ENCODE assay signal across 24 cellular contexts in genomic region chr1:236947794-236948193, GRCh38. TPM values are rescaled to one million over a fixed set of nuclear protein-coding genes. Genes with fewer than 3 reads are reported as not detected.
DNase-seq lines count a peak whose midpoint lies in the region; ATAC-seq, FAIRE-seq and TF ChIP-seq lines count a peak whose summit lies in the region.
"Had no signal": no experiment of that assay in that cellular context is flagged by ENCODE, and none has a peak within 500 bp of the region (broad histone marks: within the 10 kb centered on the region; RNA-seq: fewer than 3 reads in every experiment).

No MANE protein-coding gene starts in this region.

- H3K4me1 ChIP-seq in K562 (replicated peaks in 1 of 2; ENCODE audit: control insufficient read depth in 2 of 2, insufficient read depth in 2 of 2, low read length in 2 of 2) = no peaks in the 10 kb centered on the region; a peak in 1 of 5 replicates
- H3K4me1 ChIP-seq: A549; BLaER1 treated with 17β-estradiol and CSF1 and Interleukin-3, amounts not matched to agents 10 nM and 100 nM had no signal

- peak; percentile 49 for DNase-seq in activated CD8-positive, alpha-beta memory T cell treated with anti-CD3 and anti-CD28 coated beads, Interleukin-2, amount 50 U/mL, for 48 hours
- no peak for DNase-seq in activated CD8-positive, alpha-beta memory T cell treated with anti-CD3 and anti-CD28 coated beads for 24 hours
- peak; percentile 28 for DNase-seq in stimulated activated CD4-positive, alpha-beta T cell treated with anti-CD3 and anti-CD28 coated beads, Interleukin-1b, Interleukin-23, amount 100 ng/mL, for 48 hours
- no peak for DNase-seq in stimulated activated CD4-positive, alpha-beta T cell treated with anti-CD3 and anti-CD28 coated beads, Interleukin-4, amount 100 ng/mL, for 24 hours
- no peak for DNase-seq in K562 (ENCODE audit: extremely low read depth in 1 of 4, low spot score in 3 of 4)
- peak; percentile 33 for DNase-seq in stimulated activated CD8-positive, alpha-beta memory T cell treated with anti-CD3 and anti-CD28 coated beads, Interleukin-4, amount 100 ng/mL, for 48 hours
- DNase-seq in stimulated activated naive CD8-positive, alpha-beta T cell treated with anti-CD3 and anti-CD28 coated beads, Interleukin-15, amount 100 ng/mL, for 72 hours = no peak
- DNase-seq in osteocyte (ENCODE audit: extremely low spot score, unreplicated experiment) = no peak
- DNase-seq: Calu3; CD8-positive, alpha-beta T cell; EL; HFFc6; KG1; NCI-H1417; NCI-H187 treated with DMSO at 0.1 percent for 48 hours; NCI-H2227 treated with DMSO at 0.1 percent for 48 hours; NCI-H510A treated with DMSO at 0.1 percent for 48 hours; NCI-H774 had no signal

- TF ChIP-seq EP300 in K562 (IDR thresholded peaks at IDR 0.05; ENCODE audit: low read length) = no peak

- H3K27ac Mint-ChIP-seq in stimulated activated naive CD8-positive, alpha-beta T cell treated with anti-CD3 and anti-CD28 coated beads, Interleukin-15, amount 100 ng/mL, for 72 hours = peak overlapping the region in 1 of 2 donors; percentile 68
- no peak overlapping the region for H3K27ac Mint-ChIP-seq in osteocyte (ENCODE audit: unreplicated experiment)
- H3K27ac Mint-ChIP-seq: CD8-positive, alpha-beta T cell; HFFc6 had no signal

- H3K9me3 Mint-ChIP-seq in stimulated activated naive CD8-positive, alpha-beta T cell treated with anti-CD3 and anti-CD28 coated beads, Interleukin-15, amount 100 ng/mL, for 72 hours = no peaks in the 10 kb centered on the region
- peaks cover 4% of the 10 kb centered on the region for H3K9me3 Mint-ChIP-seq in osteocyte (ENCODE audit: unreplicated experiment)
- H3K9me3 Mint-ChIP-seq: CD8-positive, alpha-beta T cell had no signal

- H3K4me3 Mint-ChIP-seq in stimulated activated naive CD8-positive, alpha-beta T cell treated with anti-CD3 and anti-CD28 coated beads, Interleukin-15, amount 100 ng/mL, for 72 hours = no peak overlapping the region
- H3K4me3 Mint-ChIP-seq in osteocyte (ENCODE audit: unreplicated experiment) = no peak overlapping the region
- H3K4me3 Mint-ChIP-seq: CD8-positive, alpha-beta T cell; HFFc6 had no signal

- no peak for TF ChIP-seq POLR2A in K562 (conservative IDR thresholded peaks at IDR 0.05)

- H2AFZ ChIP-seq in K562 (ENCODE audit: low read depth, low read length) = peak overlapping the region; percentile 16; the same call in 1 of the 2 replicates

- no peak for ATAC-seq in K562
- no peak for ATAC-seq in stimulated activated naive CD8-positive, alpha-beta T cell treated with anti-CD3 and anti-CD28 coated beads, Interleukin-15, amount 100 ng/mL, for 72 hours
- ATAC-seq: A549; CD8-positive, alpha-beta T cell; HepG2 had no signal

- H3K9me1 ChIP-seq in K562 (ENCODE audit: control insufficient read depth, insufficient read depth, low read length) = no peaks in the 10 kb centered on the region

- POLR2A ChIA-PET in K562 (lab: Yijun Ruan, JAX) = interaction anchor here (1.2 kb wide), 1 partner anchor 8 kb away, joined by 3 read pairs; no protein-coding TSS in a partner anchor

- no peak overlapping the region for H3K4me2 ChIP-seq in K562 (ENCODE audit: insufficient read depth, low read length)
- H3K4me2 ChIP-seq: A549; BLaER1 treated with 17β-estradiol and CSF1 and Interleukin-3, amounts not matched to agents 10 nM and 100 nM had no signal

- H3K27me3 Mint-ChIP-seq in stimulated activated naive CD8-positive, alpha-beta T cell treated with anti-CD3 and anti-CD28 coated beads, Interleukin-15, amount 100 ng/mL, for 72 hours = no peaks in the 10 kb centered on the region
- no peaks in the 10 kb centered on the region for H3K27me3 Mint-ChIP-seq in osteocyte (ENCODE audit: unreplicated experiment)

- no peak overlapping the region for H3K4me3 ChIP-seq in K562
- H3K4me3 ChIP-seq: A549; BLaER1 treated with 17β-estradiol and CSF1 and Interleukin-3, amounts not matched to agents 10 nM and 100 nM had no signal

- no peaks in the 10 kb centered on the region for H3K79me2 ChIP-seq in K562 (ENCODE audit: control insufficient read depth, insufficient read depth, low read length)

- in situ Hi-C loops in K562 (cut with MboI) = no loop called here

- H4K20me1 ChIP-seq in K562 (replicated peaks; ENCODE audit: control insufficient read depth, insufficient read depth, low read length) = no peaks in the 10 kb centered on the region
- H4K20me1 ChIP-seq: BLaER1 treated with 17β-estradiol and CSF1 and Interleukin-3, amounts not matched to agents 10 nM and 100 nM had no signal

- no peak for TF ChIP-seq RAD21 in K562 (CRISPR knock-in tag; conservative IDR thresholded peaks at IDR 0.05 in 1 of 2, IDR thresholded peaks at IDR 0.05 in 1 of 2)

- peaks cover 31 to 46% of the 10 kb centered on the region in 2 experiments for H3K27me3 ChIP-seq in K562 (ENCODE audit: control insufficient read depth in 2 of 2, insufficient read depth in 2 of 2, low read length in 2 of 2)
- H3K27me3 ChIP-seq: BLaER1 treated with 17β-estradiol and CSF1 and Interleukin-3, amounts not matched to agents 10 nM and 100 nM had no signal

- no peak for TF ChIP-seq CTCF in K562 (IDR thresholded peaks at IDR 0.05 in 2 of 3, conservative IDR thresholded peaks at IDR 0.05 in 1 of 3; ENCODE audit: insufficient read depth in 2 of 3, low read depth in 1 of 3, low read length in 3 of 3)
- no peak for TF ChIP-seq CTCF in osteocyte (IDR thresholded peaks at IDR 0.05)

- intact Hi-C loops in K562 (cut with micrococcal nuclease) = no loop called here

- FAIRE-seq in K562 (lab: Jason Lieb, UNC) = no peak
- FAIRE-seq: A549, GM12891, HepG2 had no signal

- H3K36me3 ChIP-seq in K562 (ENCODE audit: control insufficient read depth, insufficient read depth, low read length) = no peaks in the 10 kb centered on the region
- H3K36me3 ChIP-seq: BLaER1 treated with 17β-estradiol and CSF1 and Interleukin-3, amounts not matched to agents 10 nM and 100 nM had no signal

- H3K27ac ChIP-seq in K562 (ENCODE audit: extremely low read depth, low read depth, low read length) = no peak overlapping the region
- H3K27ac ChIP-seq: A549; BLaER1 treated with 17β-estradiol and CSF1 and Interleukin-3, amounts not matched to agents 10 nM and 100 nM had no signal

- CTCF ChIA-PET in K562 (lab: Yijun Ruan, JAX; ENCODE audit: low intra/inter-chr PET ratio) = no interaction called here

- no TSS peak for BruUV-seq in K562 (replicated peaks; lab: Mats Ljungman, UMichigan)

- H3K9ac ChIP-seq in K562 (ENCODE audit: insufficient read depth in 1 of 2, low read depth in 2 of 2, low read length in 2 of 2) = no peak overlapping the region
- H3K9ac ChIP-seq: BLaER1 treated with 17β-estradiol and CSF1 and Interleukin-3, amounts not matched to agents 10 nM and 100 nM had no signal

- H3K9me3 ChIP-seq in K562 (replicated peaks; ENCODE audit: control insufficient read depth, insufficient read depth, low read depth, low read length) = no peaks in the 10 kb centered on the region
- H3K9me3 ChIP-seq: A549; BLaER1 treated with 17β-estradiol and CSF1 and Interleukin-3, amounts not matched to agents 10 nM and 100 nM had no signal

- H3K4me1 Mint-ChIP-seq in stimulated activated naive CD8-positive, alpha-beta T cell treated with anti-CD3 and anti-CD28 coated beads, Interleukin-15, amount 100 ng/mL, for 72 hours = no peaks in the 10 kb centered on the region
- no peaks in the 10 kb centered on the region for H3K4me1 Mint-ChIP-seq in osteocyte (ENCODE audit: unreplicated experiment)

- 1% methylated on average over 8 of the region's 8 CpGs for WGBS in K562 (ENCODE audit: insufficient coverage, low coverage, missing lambda C conversion rate)

- no peaks in the 10 kb centered on the region for H3K36me3 Mint-ChIP-seq in osteocyte (ENCODE audit: unreplicated experiment)
- H3K36me3 Mint-ChIP-seq: CD8-positive, alpha-beta T cell had no signal

TF ChIP-seq in K562, 482 proteins besides CTCF, POLR2A, EP300 and RAD21 (continues in another document):
- TF ChIP-seq MYC (IDR thresholded peaks at IDR 0.05; ENCODE audit: low read depth, low read length) (no peak), MYC (CRISPR knock-in tag; IDR thresholded peaks at IDR 0.05; ENCODE audit: borderline replicate concordance, low read depth) (no peak), CREB5 (CRISPR knock-in tag; IDR thresholded peaks at IDR 0.05) (no peak)

RNA-seq across cellular contexts. Expression of gene MT1HL1, which starts 56.4 kb away (rescaled TPM):
- not detected in 2 replicates for total RNA-seq in K562 (2011; cell fraction: chromatin; rRNA removed; ENCODE audit: low replicate concordance)
- not detected in 2 replicates for total RNA-seq in K562 (2011; cell fraction: nucleolus; rRNA removed)
- not detected in 2 replicates for total RNA-seq in K562 (2011; cell fraction: nucleoplasm; rRNA removed)
- total RNA-seq in K562 (2014; rRNA removed) = not detected in 2 replicates
- total RNA-seq in K562 (2014; rRNA removed; fragmentation: Illumina TruSeq; extraction: Trizol) = not detected in 2 replicates
- not detected in 2 replicates for total RNA-seq in K562 (2015; rRNA removed; fragmentation: Illumina TruSeq; extraction: Trizol)
- not detected in 2 replicates for total RNA-seq in K562 (2021)
- not detected in 2 replicates for polyA plus RNA-seq in K562 (2011; rRNA removed)
- polyA plus RNA-seq in K562 (2011; cell fraction: cytosol; rRNA removed) = not detected in 2 replicates
- not detected in 2 replicates for polyA plus RNA-seq in K562 (2011; cell fraction: nucleus; rRNA removed)
- not detected in 2 replicates for polyA plus RNA-seq in K562 (2012)
- not detected in 2 replicates for polyA plus RNA-seq in K562 (2014; fragmentation: Illumina TruSeq; extraction: Trizol)
- not detected for polyA plus RNA-seq in K562 (2014; fragmentation: Nextera tagmentation; extraction: Ambion mirVana)
- not detected in 2 replicates for polyA plus RNA-seq in K562 (2014; rRNA removed)
- not detected in 2 replicates for polyA minus RNA-seq in K562 (2011; rRNA and poly(A)+ RNA removed)
- not detected in 2 replicates for polyA minus RNA-seq in K562 (2011; cell fraction: cytosol; rRNA and poly(A)+ RNA removed)
- not detected in 2 replicates for polyA minus RNA-seq in K562 (2011; cell fraction: nucleus; rRNA and poly(A)+ RNA removed)
- total RNA-seq in osteocyte = not detected in 2 replicates
- total RNA-seq: Calu3; CD8-positive, alpha-beta T cell; H4; HepG2; HFFc6; SK-MEL-5 had no signal
- polyA plus RNA-seq: A549, HepG2 had no signal

Comparison
In these comparisons a context has a peak if more than half of its experiments do, and no peak if none do; other contexts are left out.
1. DNase-seq: peak in activated CD8-positive, alpha-beta memory T cell treated with anti-CD3 and anti-CD28 coated beads, Interleukin-2, amount 50 U/mL, for 48 hours (single experiment), stimulated activated CD4-positive, alpha-beta T cell treated with anti-CD3 and anti-CD28 coated beads, Interleukin-1b, Interleukin-23, amount 100 ng/mL, for 48 hours (single experiment) and stimulated activated CD8-positive, alpha-beta memory T cell treated with anti-CD3 and anti-CD28 coated beads, Interleukin-4, amount 100 ng/mL, for 48 hours (single experiment); none in activated CD8-positive, alpha-beta memory T cell treated with anti-CD3 and anti-CD28 coated beads for 24 hours (single experiment), stimulated activated CD4-positive, alpha-beta T cell treated with anti-CD3 and anti-CD28 coated beads, Interleukin-4, amount 100 ng/mL, for 24 hours (single experiment), K562 (0 of 4), stimulated activated naive CD8-positive, alpha-beta T cell treated with anti-CD3 and anti-CD28 coated beads, Interleukin-15, amount 100 ng/mL, for 72 hours (0 of 2) and osteocyte (single experiment).